Comparison of ENCODE assay signal across 8 cellular contexts in the genomic region with DNA sequence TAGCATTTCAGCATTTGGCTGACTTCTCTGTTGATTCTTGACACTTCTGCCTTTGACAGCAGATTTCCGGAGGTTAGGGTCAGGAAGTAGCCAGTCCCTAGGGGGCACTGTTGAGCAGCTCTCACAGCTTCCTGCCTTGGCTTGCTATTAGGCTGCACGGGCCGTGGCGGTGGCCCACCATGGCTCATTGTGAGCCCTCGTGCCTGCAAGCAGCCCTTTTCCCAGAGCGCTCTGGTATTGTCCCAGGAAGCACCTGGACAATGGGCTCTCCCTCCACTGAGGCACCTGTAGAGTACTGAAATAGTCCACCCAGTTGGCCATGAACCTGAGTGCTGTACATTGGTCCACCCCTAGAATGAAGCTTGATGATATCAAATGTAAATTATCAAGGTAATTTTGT.
A peak's percentile ranks its signal among the peaks of the same experiment; 100 is the strongest.
DNase-seq lines count a peak whose midpoint lies in the region; ATAC-seq and TF ChIP-seq lines count a peak whose summit lies in the region.

No MANE protein-coding gene starts in this region.

- no peak overlapping the region for H3K4me3 ChIP-seq in fibroblast of villous mesenchyme (ENCODE audit: low read depth, low read length)

- TF ChIP-seq CTCF in fibroblast of villous mesenchyme (IDR thresholded peaks at IDR 0.05; ENCODE audit: insufficient read depth, low read depth, low read length) = peak; percentile 62

- no peak for ATAC-seq in GM21423 (IDR thresholded peaks at IDR 0.05; ENCODE audit: unreplicated experiment)
- no peak for ATAC-seq in HG02981 (IDR thresholded peaks at IDR 0.05; ENCODE audit: unreplicated experiment)

- DNase-seq in NCI-H2081 (lab: John Stamatoyannopoulos, UW) (peak; percentile 19 to 35), NCI-H2081 treated with DMSO at 0.1 percent for 48 hours (lab: John Stamatoyannopoulos, UW) (no peak), NOMO-1 treated with DMSO at 0.1 percent for 48 hours (lab: John Stamatoyannopoulos, UW; ENCODE audit: unreplicated experiment) (peak; percentile 26), activated T-cell treated with anti-CD3 and anti-CD28 coated beads for 24 hours (ENCODE audit: low read depth) (peak; percentile 33), fibroblast of villous mesenchyme (ENCODE audit: low read depth) (no peak), retina (peak; percentile 38)

Comparison
In these comparisons a context has a peak if more than half of its experiments do, and no peak if none do; other contexts are left out.
1. DNase-seq: peak in NCI-H2081 (2 of 2), NOMO-1 treated with DMSO at 0.1 percent for 48 hours (single experiment), activated T-cell treated with anti-CD3 and anti-CD28 coated beads for 24 hours (single experiment) and retina (single experiment); none in NCI-H2081 treated with DMSO at 0.1 percent for 48 hours (single experiment) and fibroblast of villous mesenchyme (single experiment).